2 cellular contexts compared by ENCODE assay signal in the genomic region with DNA sequence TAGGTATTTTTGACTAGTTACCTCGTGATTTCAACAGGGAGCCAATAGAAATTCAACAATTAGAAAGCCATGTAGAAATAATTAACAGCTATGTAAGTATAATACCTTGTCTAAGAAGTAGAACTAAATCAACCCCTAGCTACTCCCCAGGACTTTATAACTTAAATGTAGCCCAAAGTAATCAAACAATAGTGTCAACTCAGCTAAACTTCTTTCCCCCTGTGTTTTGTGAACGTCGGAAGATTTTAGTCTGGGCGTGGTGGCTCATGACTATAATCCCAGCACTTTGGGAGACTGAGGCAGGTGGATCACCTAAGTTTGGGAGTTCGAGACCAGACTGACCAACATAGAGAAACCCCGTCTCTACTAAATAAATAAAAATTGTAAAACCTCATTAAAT.
TF ChIP-seq lines count a peak whose summit lies in the region.

No MANE protein-coding gene starts in this region.

TF ChIP-seq in HepG2, 621 proteins besides CTCF, POLR2A, EP300 and RAD21:
- TF ChIP-seq MAFK (conservative IDR thresholded peaks at IDR 0.05 in 1 of 2, IDR thresholded peaks at IDR 0.05 in 1 of 2; ENCODE audit: low read length in 2 of 2): peak in 1 of 2 experiments; percentile 73; a peak in 3 of 4 replicates
- peak; percentile 70 for TF ChIP-seq MAFF (IDR thresholded peaks at IDR 0.05; ENCODE audit: low read depth, low read length)
- no peak for TF ChIP-seq ZBTB20 (CRISPR knock-in tag; IDR thresholded peaks at IDR 0.05; ENCODE audit: borderline replicate concordance, low read depth)
- no peak for TF ChIP-seq MTA3 (CRISPR knock-in tag; IDR thresholded peaks at IDR 0.05)
TF ChIP-seq in HepG2: peak in this region for 2.

TF ChIP-seq in GM12878, 131 proteins besides CTCF, POLR2A, EP300 and RAD21:
- TF ChIP-seq POLR2AphosphoS2 (IDR thresholded peaks at IDR 0.05; ENCODE audit: low read depth, low read length) (no peak), CBX5 (IDR thresholded peaks at IDR 0.05; ENCODE audit: low read depth) (no peak), MYC (IDR thresholded peaks at IDR 0.05; ENCODE audit: insufficient read depth, insufficient read length, insufficient replicate concordance, low read length, severe bottlenecking) (no peak), SP1 (IDR thresholded peaks at IDR 0.05; ENCODE audit: low read depth, low read length) (no peak), BMI1 (IDR thresholded peaks at IDR 0.05; ENCODE audit: borderline replicate concordance) (no peak), ZNF274 (IDR thresholded peaks at IDR 0.05; ENCODE audit: insufficient read depth, insufficient read length) (no peak), HCFC1 (IDR thresholded peaks at IDR 0.05; ENCODE audit: low read length) (no peak), CHD2 (IDR thresholded peaks at IDR 0.05; ENCODE audit: borderline replicate concordance, low read depth, low read length) (no peak), CHD4 (IDR thresholded peaks at IDR 0.05) (no peak), JUNB (IDR thresholded peaks at IDR 0.05) (no peak), SMC3 (IDR thresholded peaks at IDR 0.05; ENCODE audit: borderline replicate concordance, low read length) (no peak), SREBF1 (IDR thresholded peaks at IDR 0.05; ENCODE audit: low read length) (no peak), TCF7 (IDR thresholded peaks at IDR 0.05; ENCODE audit: borderline replicate concordance) (no peak), ZNF24 (IDR thresholded peaks at IDR 0.05) (no peak), POLR2AphosphoS5 (IDR thresholded peaks at IDR 0.05; ENCODE audit: low read length) (no peak), ZNF384 (IDR thresholded peaks at IDR 0.05; ENCODE audit: borderline replicate concordance, low read depth, low read length) (no peak), RAD51 (IDR thresholded peaks at IDR 0.05) (no peak)
- TF ChIP-seq, protein P1, sequence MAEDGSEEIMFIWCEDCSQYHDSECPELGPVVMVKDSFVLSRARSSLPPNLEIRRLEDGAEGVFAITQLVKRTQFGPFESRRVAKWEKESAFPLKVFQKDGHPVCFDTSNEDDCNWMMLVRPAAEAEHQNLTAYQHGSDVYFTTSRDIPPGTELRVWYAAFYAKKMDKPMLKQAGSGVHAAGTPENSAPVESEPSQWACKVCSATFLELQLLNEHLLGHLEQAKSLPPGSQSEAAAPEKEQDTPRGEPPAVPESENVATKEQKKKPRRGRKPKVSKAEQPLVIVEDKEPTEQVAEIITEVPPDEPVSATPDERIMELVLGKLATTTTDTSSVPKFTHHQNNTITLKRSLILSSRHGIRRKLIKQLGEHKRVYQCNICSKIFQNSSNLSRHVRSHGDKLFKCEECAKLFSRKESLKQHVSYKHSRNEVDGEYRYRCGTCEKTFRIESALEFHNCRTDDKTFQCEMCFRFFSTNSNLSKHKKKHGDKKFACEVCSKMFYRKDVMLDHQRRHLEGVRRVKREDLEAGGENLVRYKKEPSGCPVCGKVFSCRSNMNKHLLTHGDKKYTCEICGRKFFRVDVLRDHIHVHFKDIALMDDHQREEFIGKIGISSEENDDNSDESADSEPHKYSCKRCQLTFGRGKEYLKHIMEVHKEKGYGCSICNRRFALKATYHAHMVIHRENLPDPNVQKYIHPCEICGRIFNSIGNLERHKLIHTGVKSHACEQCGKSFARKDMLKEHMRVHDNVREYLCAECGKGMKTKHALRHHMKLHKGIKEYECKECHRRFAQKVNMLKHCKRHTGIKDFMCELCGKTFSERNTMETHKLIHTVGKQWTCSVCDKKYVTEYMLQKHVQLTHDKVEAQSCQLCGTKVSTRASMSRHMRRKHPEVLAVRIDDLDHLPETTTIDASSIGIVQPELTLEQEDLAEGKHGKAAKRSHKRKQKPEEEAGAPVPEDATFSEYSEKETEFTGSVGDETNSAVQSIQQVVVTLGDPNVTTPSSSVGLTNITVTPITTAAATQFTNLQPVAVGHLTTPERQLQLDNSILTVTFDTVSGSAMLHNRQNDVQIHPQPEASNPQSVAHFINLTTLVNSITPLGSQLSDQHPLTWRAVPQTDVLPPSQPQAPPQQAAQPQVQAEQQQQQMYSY (CRISPR knock-in tag; IDR thresholded peaks at IDR 0.05): no peak
- TF ChIP-seq, protein P2, sequence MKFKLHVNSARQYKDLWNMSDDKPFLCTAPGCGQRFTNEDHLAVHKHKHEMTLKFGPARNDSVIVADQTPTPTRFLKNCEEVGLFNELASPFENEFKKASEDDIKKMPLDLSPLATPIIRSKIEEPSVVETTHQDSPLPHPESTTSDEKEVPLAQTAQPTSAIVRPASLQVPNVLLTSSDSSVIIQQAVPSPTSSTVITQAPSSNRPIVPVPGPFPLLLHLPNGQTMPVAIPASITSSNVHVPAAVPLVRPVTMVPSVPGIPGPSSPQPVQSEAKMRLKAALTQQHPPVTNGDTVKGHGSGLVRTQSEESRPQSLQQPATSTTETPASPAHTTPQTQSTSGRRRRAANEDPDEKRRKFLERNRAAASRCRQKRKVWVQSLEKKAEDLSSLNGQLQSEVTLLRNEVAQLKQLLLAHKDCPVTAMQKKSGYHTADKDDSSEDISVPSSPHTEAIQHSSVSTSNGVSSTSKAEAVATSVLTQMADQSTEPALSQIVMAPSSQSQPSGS (IDR thresholded peaks at IDR 0.05; ENCODE audit: low read length): no peak
